ENCODE assay signal across 21 cellular contexts in the genomic region with DNA sequence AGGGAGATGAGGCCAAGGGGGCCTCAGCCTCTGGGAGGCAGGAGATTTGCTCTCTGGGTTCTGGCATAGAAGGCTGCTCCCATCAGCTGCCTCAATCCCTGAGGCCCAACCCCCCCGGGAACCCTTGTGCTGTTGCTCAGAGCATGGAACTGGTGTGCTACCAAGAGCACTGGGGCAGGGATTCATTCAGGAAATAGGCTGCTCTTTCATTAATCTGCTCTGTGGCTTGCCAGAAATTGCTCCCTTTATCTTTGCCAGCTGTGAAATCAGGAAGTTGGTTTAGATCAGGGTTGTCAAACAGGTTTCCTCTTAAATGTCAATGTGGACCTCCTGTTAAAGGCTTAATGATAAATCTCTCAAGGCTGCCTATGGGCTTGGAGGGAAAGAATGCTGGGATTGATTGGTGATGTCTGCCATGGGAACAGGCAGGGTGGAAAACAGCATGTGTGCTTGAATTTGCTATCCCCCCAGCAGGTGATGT. TPM values are rescaled to one million over a fixed set of nuclear protein-coding genes. Genes with fewer than 3 reads are reported as not detected.
DNase-seq lines count a peak whose midpoint lies in the region; ATAC-seq and TF ChIP-seq lines count a peak whose summit lies in the region.
"Had no signal": no experiment of that assay in that cellular context is flagged by ENCODE, and none has a peak within 500 bp of the region (broad histone marks: within the 10 kb centered on the region; RNA-seq: fewer than 3 reads in every experiment).

No MANE protein-coding gene starts in this region.

- H3K36me3 ChIP-seq in MG63 (no peaks in the 10 kb centered on the region), WERI-Rb-1 (no peaks in the 10 kb centered on the region)
- H3K36me3 ChIP-seq: heart left ventricle, vagina had no signal

- ATAC-seq in HG03457 (IDR thresholded peaks at IDR 0.05; ENCODE audit: unreplicated experiment) (no peak), GM18498 (IDR thresholded peaks at IDR 0.05; ENCODE audit: unreplicated experiment) (no peak)
- ATAC-seq: activated CD8-positive, alpha-beta memory T cell treated with anti-CD3 and anti-CD28 coated beads, Interleukin-2, amount 10 ng/mL, durations not matched to agents 7 days and 5 days; heart left ventricle; left cardiac atrium had no signal

- no peak overlapping the region for H3K27ac ChIP-seq in WERI-Rb-1
- H3K27ac ChIP-seq: heart left ventricle, SK-N-MC, vagina had no signal

- DNase-seq in COLO668 (lab: John Stamatoyannopoulos, UW; ENCODE audit: unreplicated experiment) (peak; percentile 2), MG63 (peak; percentile 74), WERI-Rb-1 (peak; percentile 80), iPS DF 19.7 (ENCODE audit: low read depth, low spot score) (peak; percentile 12), Ammon's horn (ENCODE audit: low spot score) (no peak)
- no peak for DNase-seq in stimulated activated naive CD4-positive, alpha-beta T cell treated with Interleukin-2 at 50 U/mL for 16 hours (lab: John Stamatoyannopoulos, UW)
- DNase-seq: activated B cell treated with CpG ODN at 0.5 μM for 24 hours; activated CD8-positive, alpha-beta memory T cell treated with anti-CD3 and anti-CD28 coated beads, Interleukin-2, amount 10 ng/mL, durations not matched to agents 7 days and 5 days; activated naive CD4-positive, alpha-beta T cell treated with anti-CD3 and anti-CD28 coated beads, Interleukin-2, amount 50 U/mL, for 16 hours; effector CD8-positive, alpha-beta T cell; heart left ventricle; left cardiac atrium; NCI-H1105; right cardiac atrium; stimulated activated CD4-positive, alpha-beta T cell treated with anti-CD3 and anti-CD28 coated beads, Interleukin-2, amount 100 ng/mL, for 48 hours had no signal

- H3K27me3 ChIP-seq in MG63 (no peaks in the 10 kb centered on the region), WERI-Rb-1 (ENCODE audit: insufficient read depth, low read depth, severe bottlenecking) (no peaks in the 10 kb centered on the region)
- H3K27me3 ChIP-seq: heart left ventricle, vagina had no signal

- no peak for TF ChIP-seq CTCF in WERI-Rb-1 (IDR thresholded peaks at IDR 0.05; ENCODE audit: low read depth, low read length)

- H3K4me3 ChIP-seq in MG63 (no peak overlapping the region), WERI-Rb-1 (ENCODE audit: low read depth, low read length) (no peak overlapping the region)
- H3K4me3 ChIP-seq: heart left ventricle, SK-N-MC, vagina had no signal

- no peaks in the 10 kb centered on the region for H3K9me3 ChIP-seq in MG63
- H3K9me3 ChIP-seq in WERI-Rb-1 (ENCODE audit: severe bottlenecking): peaks cover 6% of the 10 kb centered on the region
- H3K9me3 ChIP-seq: heart left ventricle, vagina had no signal

RNA-seq across cellular contexts. Expression of gene FAM3D, which starts 18.9 kb away (rescaled TPM):
- not detected in 2 replicates for total RNA-seq in MG63 (2014; rRNA removed; shearing (Covaris generic); ENCODE audit: low replicate concordance)
- total RNA-seq: activated B cell treated with CpG ODN at 0.5 μM for 24 hours; activated CD8-positive, alpha-beta memory T cell treated with anti-CD3 and anti-CD28 coated beads, Interleukin-2, amount 10 ng/mL, durations not matched to agents 7 days and 5 days; B cell; heart left ventricle; left cardiac atrium; natural killer cell treated with Interleukin-12 subunit alpha and Interleukin-12 subunit beta and Interleukin-15 and Interleukin-18, amount 100 ng/mL, for 72 hours had no signal

Comparison
In these comparisons a context has a peak if more than half of its experiments do, and no peak if none do; other contexts are left out.
1. DNase-seq: peak in COLO668 (single experiment), MG63 (single experiment), WERI-Rb-1 (single experiment) and iPS DF 19.7 (single experiment); none in Ammon's horn (single experiment) and stimulated activated naive CD4-positive, alpha-beta T cell treated with Interleukin-2 at 50 U/mL for 16 hours (single experiment).